Comparison of ENCODE assay signal across 1 cellular context in genomic region chr2:84958135-84959044, GRCh38.
TF ChIP-seq lines count a peak whose summit lies in the region.

No MANE protein-coding gene starts in this region.

TF ChIP-seq in GM12878, 131 proteins besides CTCF, POLR2A, EP300 and RAD21 (continued from another document):
- TF ChIP-seq, protein P1, sequence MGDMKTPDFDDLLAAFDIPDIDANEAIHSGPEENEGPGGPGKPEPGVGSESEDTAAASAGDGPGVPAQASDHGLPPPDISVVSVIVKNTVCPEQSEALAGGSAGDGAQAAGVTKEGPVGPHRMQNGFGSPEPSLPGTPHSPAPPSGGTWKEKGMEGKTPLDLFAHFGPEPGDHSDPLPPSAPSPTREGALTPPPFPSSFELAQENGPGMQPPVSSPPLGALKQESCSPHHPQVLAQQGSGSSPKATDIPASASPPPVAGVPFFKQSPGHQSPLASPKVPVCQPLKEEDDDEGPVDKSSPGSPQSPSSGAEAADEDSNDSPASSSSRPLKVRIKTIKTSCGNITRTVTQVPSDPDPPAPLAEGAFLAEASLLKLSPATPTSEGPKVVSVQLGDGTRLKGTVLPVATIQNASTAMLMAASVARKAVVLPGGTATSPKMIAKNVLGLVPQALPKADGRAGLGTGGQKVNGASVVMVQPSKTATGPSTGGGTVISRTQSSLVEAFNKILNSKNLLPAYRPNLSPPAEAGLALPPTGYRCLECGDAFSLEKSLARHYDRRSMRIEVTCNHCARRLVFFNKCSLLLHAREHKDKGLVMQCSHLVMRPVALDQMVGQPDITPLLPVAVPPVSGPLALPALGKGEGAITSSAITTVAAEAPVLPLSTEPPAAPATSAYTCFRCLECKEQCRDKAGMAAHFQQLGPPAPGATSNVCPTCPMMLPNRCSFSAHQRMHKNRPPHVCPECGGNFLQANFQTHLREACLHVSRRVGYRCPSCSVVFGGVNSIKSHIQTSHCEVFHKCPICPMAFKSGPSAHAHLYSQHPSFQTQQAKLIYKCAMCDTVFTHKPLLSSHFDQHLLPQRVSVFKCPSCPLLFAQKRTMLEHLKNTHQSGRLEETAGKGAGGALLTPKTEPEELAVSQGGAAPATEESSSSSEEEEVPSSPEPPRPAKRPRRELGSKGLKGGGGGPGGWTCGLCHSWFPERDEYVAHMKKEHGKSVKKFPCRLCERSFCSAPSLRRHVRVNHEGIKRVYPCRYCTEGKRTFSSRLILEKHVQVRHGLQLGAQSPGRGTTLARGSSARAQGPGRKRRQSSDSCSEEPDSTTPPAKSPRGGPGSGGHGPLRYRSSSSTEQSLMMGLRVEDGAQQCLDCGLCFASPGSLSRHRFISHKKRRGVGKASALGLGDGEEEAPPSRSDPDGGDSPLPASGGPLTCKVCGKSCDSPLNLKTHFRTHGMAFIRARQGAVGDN (IDR thresholded peaks at IDR 0.05) = no peak; the same call in 1 of the 2 replicates
- TF ChIP-seq ZBTB4 (CRISPR knock-in tag; IDR thresholded peaks at IDR 0.05) = no peak
- TF ChIP-seq ZZZ3 (IDR thresholded peaks at IDR 0.05; ENCODE audit: control insufficient read depth, insufficient read length, low read depth) = no peak
- no peak; the same call in none of the 2 replicates for TF ChIP-seq IKZF1 (conservative IDR thresholded peaks at IDR 0.05)
- TF ChIP-seq FOXK2 (IDR thresholded peaks at IDR 0.05) = no peak
- TF ChIP-seq JUNB (IDR thresholded peaks at IDR 0.05) = 0 out of 2 replicates have a peak, but pooled peaks have one; percentile 26
- TF ChIP-seq TCF3 (IDR thresholded peaks at IDR 0.05; ENCODE audit: borderline replicate concordance, insufficient read depth, low read depth, low read length) = no peak
- no peak for TF ChIP-seq CBFB (IDR thresholded peaks at IDR 0.05; ENCODE audit: low read depth)
- peak; percentile 73 for TF ChIP-seq MTA2 (IDR thresholded peaks at IDR 0.05; ENCODE audit: low read depth)
- TF ChIP-seq ATF7 (IDR thresholded peaks at IDR 0.05; ENCODE audit: low read depth) = peak; percentile 33; the same call in 1 of the 2 replicates
- no peak for TF ChIP-seq MLLT1 (IDR thresholded peaks at IDR 0.05)
- no peak for TF ChIP-seq SRF (IDR thresholded peaks at IDR 0.05; ENCODE audit: low read depth in 2 of 2, low read length in 2 of 2)
